Comparison of ENCODE assay signal across 9 cellular contexts in the genomic region with DNA sequence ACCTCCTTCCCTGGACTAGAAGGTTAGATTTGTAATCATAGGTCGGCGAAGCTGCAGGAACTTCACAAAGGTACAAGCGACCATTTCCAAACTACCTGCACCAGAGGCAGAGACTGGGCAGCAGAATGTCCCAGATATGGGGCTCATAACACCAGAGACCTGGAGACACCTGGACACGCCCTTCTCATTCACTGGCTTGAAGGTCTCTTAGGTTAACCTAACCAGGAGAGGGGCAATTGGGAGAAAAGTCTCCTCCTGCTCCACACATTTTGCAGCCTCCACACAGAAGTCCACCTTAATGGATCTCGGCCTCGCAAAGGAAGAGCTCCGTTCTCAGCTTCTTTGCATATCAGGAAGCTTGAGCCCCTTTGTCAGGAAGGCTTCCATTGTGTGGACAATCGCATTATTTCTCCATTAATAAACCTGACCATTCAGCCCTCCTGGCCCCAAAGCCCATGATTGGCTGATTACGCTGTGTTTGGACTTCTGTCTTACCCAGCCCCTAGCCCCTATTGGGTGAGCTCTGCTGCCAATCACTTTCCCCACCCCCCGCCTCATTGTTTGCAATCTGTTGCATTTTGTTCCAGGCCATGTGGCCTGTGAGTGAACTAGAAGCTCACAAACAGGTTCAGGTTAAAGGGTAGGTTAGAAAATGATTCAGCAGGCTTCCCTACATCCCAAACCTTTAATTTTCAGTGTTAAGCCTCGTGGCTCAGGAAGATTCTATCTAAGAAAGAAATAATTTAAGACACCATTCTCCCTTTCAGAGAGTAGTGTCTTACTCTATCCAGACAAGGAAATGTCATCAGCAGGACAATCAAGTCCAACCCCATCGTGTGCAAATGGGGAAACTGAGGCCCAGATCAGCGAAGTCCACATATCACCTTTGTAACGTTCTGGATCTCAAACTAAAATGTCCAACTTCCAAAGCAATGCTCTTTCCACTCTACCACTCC. TPM values are rescaled to one million over a fixed set of nuclear protein-coding genes. Genes with fewer than 3 reads are reported as not detected.
DNase-seq lines count a peak whose midpoint lies in the region; ATAC-seq, FAIRE-seq and TF ChIP-seq lines count a peak whose summit lies in the region.
"Had no signal": no experiment of that assay in that cellular context is flagged by ENCODE, and none has a peak within 500 bp of the region (broad histone marks: within the 10 kb centered on the region; RNA-seq: fewer than 3 reads in every experiment).

No MANE protein-coding gene starts in this region.

- peak; percentile 70 for DNase-seq in GM13976 (ENCODE audit: low spot score)
- peak; percentile 50 for DNase-seq in NCI-H226
- peak; percentile 28 for DNase-seq in occipital lobe (lab: John Stamatoyannopoulos, UW)
- no peak for DNase-seq in NK-92 (lab: John Stamatoyannopoulos, UW; ENCODE audit: unreplicated experiment)
- DNase-seq in activated T-cell treated with anti-CD3 and anti-CD28 coated beads, Interleukin-2, amount 50 U/mL, for 24 hours: no peak
- no peak for DNase-seq in GM19239 (ENCODE audit: insufficient read length, low spot score)

- peaks cover 63% of the 10 kb centered on the region for H3K27me3 Mint-ChIP-seq in activated T-cell treated with anti-CD3 and anti-CD28 coated beads, Interleukin-2, amount 50 U/mL, for 24 hours

- peaks cover 20% of the 10 kb centered on the region for H3K27me3 ChIP-seq in ectodermal cell (ENCODE audit: control insufficient read depth, insufficient read depth, low read length, poor library complexity, severe bottlenecking)

- H3K4me3 ChIP-seq in ectodermal cell (ENCODE audit: insufficient read depth, low read depth, low read length): peak overlapping the region; percentile 23

- peak overlapping the region; percentile 92 for H3K27ac ChIP-seq in ectodermal cell (ENCODE audit: insufficient read depth, low read depth, low read length, poor library complexity, severe bottlenecking)

- in situ Hi-C loops in GM13976 (cut with MboI; ENCODE audit: low sequenced_read_pairs, unreplicated experiment): no loop called here

- no peaks in the 10 kb centered on the region for H3K36me3 ChIP-seq in ectodermal cell (ENCODE audit: control insufficient read depth, insufficient read depth, low read length)

- FAIRE-seq in GM19239 (lab: Jason Lieb, UNC): no peak

- peaks cover 46% of the 10 kb centered on the region for H3K4me1 ChIP-seq in ectodermal cell (ENCODE audit: control insufficient read depth, insufficient read depth, low read length)

- no peaks in the 10 kb centered on the region for H3K36me3 Mint-ChIP-seq in activated T-cell treated with anti-CD3 and anti-CD28 coated beads, Interleukin-2, amount 50 U/mL, for 24 hours (ENCODE audit: low read depth)

- no peak overlapping the region for H3K4me3 Mint-ChIP-seq in activated T-cell treated with anti-CD3 and anti-CD28 coated beads, Interleukin-2, amount 50 U/mL, for 24 hours
- H3K4me3 Mint-ChIP-seq: stimulated activated naive CD8-positive, alpha-beta T cell treated with anti-CD3 and anti-CD28 coated beads, Interleukin-15, Interleukin-2, amounts not matched to agents 100 ng/mL and 50 ng/mL, for 24 hours had no signal

- no peak for ATAC-seq in HG03159 (IDR thresholded peaks at IDR 0.05; ENCODE audit: unreplicated experiment)

- TF ChIP-seq CTCF in GM13976 (IDR thresholded peaks at IDR 0.05; ENCODE audit: borderline replicate concordance, control extremely low read depth, extremely low read depth, insufficient read depth, missing control alignments): no peak

- H3K4me1 Mint-ChIP-seq in activated T-cell treated with anti-CD3 and anti-CD28 coated beads, Interleukin-2, amount 50 U/mL, for 24 hours (ENCODE audit: low read depth): peaks cover 7% of the 10 kb centered on the region

- H3K9me3 Mint-ChIP-seq in activated T-cell treated with anti-CD3 and anti-CD28 coated beads, Interleukin-2, amount 50 U/mL, for 24 hours: no peaks in the 10 kb centered on the region
- H3K9me3 Mint-ChIP-seq: stimulated activated naive CD8-positive, alpha-beta T cell treated with anti-CD3 and anti-CD28 coated beads, Interleukin-15, Interleukin-2, amounts not matched to agents 100 ng/mL and 50 ng/mL, for 24 hours had no signal

- WGBS in ectodermal cell, 2 experiments: 14 to 15% methylated on average over 14 of the region's 14 CpGs

- no peak overlapping the region for H3K27ac Mint-ChIP-seq in activated T-cell treated with anti-CD3 and anti-CD28 coated beads, Interleukin-2, amount 50 U/mL, for 24 hours
- H3K27ac Mint-ChIP-seq: stimulated activated naive CD8-positive, alpha-beta T cell treated with anti-CD3 and anti-CD28 coated beads, Interleukin-15, Interleukin-2, amounts not matched to agents 100 ng/mL and 50 ng/mL, for 24 hours had no signal

- no peaks in the 10 kb centered on the region for H3K9me3 ChIP-seq in ectodermal cell (ENCODE audit: control insufficient read depth, low read length)

RNA-seq across cellular contexts. Expression of a gene that starts 2.8 kb away (rescaled TPM):
- 48.7 TPM for polyA plus RNA-seq in ectodermal cell (2013, experiment 1 of 4)
- polyA plus RNA-seq in ectodermal cell (2013, experiment 2 of 4): 63.9 TPM
- 49.1 TPM for polyA plus RNA-seq in ectodermal cell (2013, experiment 3 of 4)
- polyA plus RNA-seq in ectodermal cell (2013, experiment 4 of 4): 56.8 TPM
- total RNA-seq in occipital lobe: 12.5 TPM

RNA-seq across cellular contexts. Expression of a gene that starts 15.6 kb away (rescaled TPM):
- polyA plus RNA-seq in ectodermal cell (2013, experiment 1 of 4): 42.0 TPM
- 51.9 TPM for polyA plus RNA-seq in ectodermal cell (2013, experiment 2 of 4)
- polyA plus RNA-seq in ectodermal cell (2013, experiment 3 of 4): 44.7 TPM
- 46.4 TPM for polyA plus RNA-seq in ectodermal cell (2013, experiment 4 of 4)
- 42.7 TPM for total RNA-seq in occipital lobe

RNA-seq across cellular contexts. Expression of a gene that starts 56.0 kb away (rescaled TPM):
- 2.5 TPM for polyA plus RNA-seq in ectodermal cell (2013, experiment 1 of 4)
- polyA plus RNA-seq in ectodermal cell (2013, experiment 2 of 4): 1.5 TPM
- polyA plus RNA-seq in ectodermal cell (2013, experiment 3 of 4): 2.3 TPM
- polyA plus RNA-seq in ectodermal cell (2013, experiment 4 of 4): 2.4 TPM
- total RNA-seq in occipital lobe: 18.4 TPM

Comparison
In these comparisons a context has a peak if more than half of its experiments do, and no peak if none do; other contexts are left out.
1. DNase-seq: peak in GM13976 (single experiment), NCI-H226 (single experiment) and occipital lobe (single experiment); none in NK-92 (single experiment), activated T-cell treated with anti-CD3 and anti-CD28 coated beads, Interleukin-2, amount 50 U/mL, for 24 hours (single experiment) and GM19239 (single experiment).